Comparison of ENCODE assay signal across 8 cellular contexts in the genomic region with DNA sequence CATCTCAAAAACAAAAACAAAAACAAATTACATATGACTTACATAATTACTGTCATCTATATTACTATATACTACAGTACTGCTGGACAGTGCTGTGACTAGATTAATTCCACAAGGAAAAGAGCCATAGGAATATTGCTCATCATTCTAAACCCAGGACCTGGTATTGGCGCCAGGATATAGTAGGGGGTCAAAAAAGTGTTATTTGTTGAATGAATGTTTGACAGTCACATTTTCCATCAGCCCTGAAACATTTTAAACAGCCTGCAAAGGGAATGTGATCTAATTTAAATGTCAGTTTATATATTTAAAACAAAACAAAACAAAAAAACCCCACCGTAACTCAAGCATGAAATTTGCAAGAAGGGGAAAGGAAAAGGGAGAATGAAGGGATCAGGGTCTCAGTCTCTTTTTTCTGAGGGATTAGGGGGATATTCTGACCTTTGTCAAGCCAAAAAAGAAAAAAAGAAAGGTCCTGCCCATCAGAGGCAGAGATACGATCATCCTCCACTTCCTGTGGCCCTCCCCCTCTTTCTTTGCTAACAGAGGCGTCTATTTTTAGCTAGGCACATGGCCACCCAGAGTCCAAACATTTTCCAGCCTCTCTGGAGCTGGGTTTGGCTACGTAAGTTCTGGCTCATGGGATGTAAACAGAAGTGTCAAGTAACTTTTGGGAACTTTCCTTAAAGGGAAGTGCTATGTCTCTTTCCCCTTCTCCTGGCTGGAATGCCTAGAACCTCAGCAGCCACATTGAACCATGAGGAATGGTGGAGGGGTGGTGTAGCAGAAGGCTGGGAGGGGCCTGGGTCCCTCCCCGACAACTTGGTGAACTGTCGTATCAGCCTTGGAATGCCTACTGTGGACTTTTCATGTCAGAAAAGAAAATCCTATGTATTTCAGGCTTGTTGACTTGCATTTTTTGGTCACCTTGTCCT. TPM values are rescaled to one million over a fixed set of nuclear protein-coding genes. Genes with fewer than 3 reads are reported as not detected.
A peak's percentile ranks its signal among the peaks of the same experiment; 100 is the strongest.
DNase-seq lines count a peak whose midpoint lies in the region; ATAC-seq, FAIRE-seq and TF ChIP-seq lines count a peak whose summit lies in the region.

No MANE protein-coding gene starts in this region.

- DNase-seq in DMS53 treated with DMSO at 0.1 percent for 48 hours (lab: John Stamatoyannopoulos, UW; ENCODE audit: unreplicated experiment) (peak; percentile 34), MV-4-11 (lab: John Stamatoyannopoulos, UW) (peak; percentile 57), bronchial epithelial cell (ENCODE audit: low read depth) (peak; percentile 50), left lobe of liver (ENCODE audit: low spot score) (peak; percentile 67), type B pancreatic cell (ENCODE audit: extremely low spot score, unreplicated experiment) (no peak), germinal center (ENCODE audit: low spot score) (no peak)

- no peaks in the 10 kb centered on the region for H3K27me3 Mint-ChIP-seq in type B pancreatic cell

- TF ChIP-seq CTCF in bronchial epithelial cell (IDR thresholded peaks at IDR 0.05; ENCODE audit: insufficient read depth, low read length, severe bottlenecking) = no peak
- TF ChIP-seq CTCF in type B pancreatic cell (conservative IDR thresholded peaks at IDR 0.05) = no peak

- H3K36me3 Mint-ChIP-seq in type B pancreatic cell = peaks cover 3% of the 10 kb centered on the region

- H3K4me3 ChIP-seq in bronchial epithelial cell (ENCODE audit: low read depth, low read length) = no peak overlapping the region

- H3K9me3 Mint-ChIP-seq in type B pancreatic cell = no peaks in the 10 kb centered on the region

- peaks cover 35% of the 10 kb centered on the region for H3K4me1 Mint-ChIP-seq in type B pancreatic cell (ENCODE audit: unreplicated experiment)

- no peaks in the 10 kb centered on the region for H3K36me3 ChIP-seq in bronchial epithelial cell (ENCODE audit: control insufficient read depth, insufficient read depth, low read length)

- FAIRE-seq in bronchial epithelial cell (lab: Jason Lieb, UNC) = no peak

- ATAC-seq in left lobe of liver (peak; percentile 82), HG03280 (IDR thresholded peaks at IDR 0.05; ENCODE audit: unreplicated experiment) (no peak), GM19467 (IDR thresholded peaks at IDR 0.05; ENCODE audit: unreplicated experiment) (no peak)

- peak overlapping the region; percentile 34 for H3K27ac Mint-ChIP-seq in type B pancreatic cell

- H3K4me3 Mint-ChIP-seq in type B pancreatic cell = peak overlapping the region; percentile 31

- H3K27me3 ChIP-seq in bronchial epithelial cell (ENCODE audit: control insufficient read depth, insufficient read depth, low read length) = no peaks in the 10 kb centered on the region

RNA-seq across cellular contexts. Expression of a gene that starts 44.6 kb away (rescaled TPM):
- total RNA-seq in bronchial epithelial cell = 38.0 and 45.3 TPM in 2 replicates
- total RNA-seq in left lobe of liver = 9.3 TPM
- 57.4 and 80.0 TPM in 2 replicates for total RNA-seq in type B pancreatic cell (ENCODE audit: low replicate concordance)

RNA-seq across cellular contexts. Expression of a gene that starts 58.2 kb away (rescaled TPM):
- total RNA-seq in bronchial epithelial cell = 13.7 and 14.7 TPM in 2 replicates
- 5.6 TPM for total RNA-seq in left lobe of liver
- 22.3 and 23.8 TPM in 2 replicates for total RNA-seq in type B pancreatic cell (ENCODE audit: low replicate concordance)

Comparison
In these comparisons a context has a peak if more than half of its experiments do, and no peak if none do; other contexts are left out.
1. DNase-seq: peak in DMS53 treated with DMSO at 0.1 percent for 48 hours (single experiment), MV-4-11 (single experiment), bronchial epithelial cell (single experiment) and left lobe of liver (single experiment); none in type B pancreatic cell (single experiment) and germinal center (single experiment).